8 cellular contexts compared by ENCODE assay signal in the genomic region with DNA sequence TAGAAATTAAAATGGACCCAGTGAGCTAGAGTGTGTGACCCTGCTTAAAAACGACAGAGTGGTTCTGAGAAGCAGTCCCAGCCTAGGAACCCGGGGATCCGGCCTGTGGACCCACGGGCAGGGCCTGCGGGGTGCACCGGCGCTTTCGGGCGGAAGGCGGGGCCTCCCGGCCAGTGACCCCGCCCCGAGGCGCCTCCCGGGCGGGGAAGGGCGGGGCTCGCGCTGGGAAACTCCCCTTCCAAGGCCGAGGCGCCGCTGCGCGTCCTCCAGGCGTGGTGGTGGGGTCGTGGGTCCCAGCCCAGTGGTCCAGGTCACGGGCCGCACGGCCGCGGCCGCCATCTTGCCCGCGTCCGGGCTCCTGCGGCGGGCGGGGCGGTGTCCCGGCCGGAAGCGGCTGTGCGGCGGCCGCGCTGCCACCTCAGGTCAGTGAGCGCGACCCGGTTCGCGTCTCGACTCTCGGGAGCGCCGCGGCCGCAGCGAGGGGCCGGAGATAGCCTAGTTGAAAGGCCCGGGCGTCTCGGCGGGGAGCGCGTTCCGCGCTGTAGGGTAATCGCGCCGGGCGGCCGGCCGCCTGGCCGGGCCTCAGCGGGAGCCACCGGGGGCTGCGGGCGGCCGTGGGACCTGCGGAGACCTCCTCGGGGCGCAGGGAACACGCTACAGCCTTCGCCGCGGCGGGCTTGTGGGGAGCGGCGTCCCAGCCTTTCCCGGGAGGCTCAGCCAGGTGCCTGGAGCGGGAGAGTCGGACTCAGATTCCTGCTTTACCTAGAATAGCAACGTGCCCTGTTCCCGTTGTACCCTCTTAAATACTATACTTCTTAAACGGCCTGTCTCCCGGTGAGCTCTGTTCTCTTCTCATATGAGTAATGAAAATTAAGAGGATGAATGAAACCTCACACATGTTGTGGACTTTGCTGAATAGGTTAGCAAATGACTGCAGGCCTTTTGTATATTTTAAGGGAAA.
DNase-seq lines count a peak whose midpoint lies in the region; ATAC-seq and TF ChIP-seq lines count a peak whose summit lies in the region.

A gene (plus strand): TSS at position 234 of the 961 bp plus-strand sequence. CDS start 5,592 bp downstream, outside the sequence.

- DNase-seq in GM13976 (ENCODE audit: low spot score) (peak; percentile 96), NB4 (ENCODE audit: low read depth) (peak; percentile 92), T1000 (lab: John Stamatoyannopoulos, UW) (peak; percentile 71), astrocyte of the cerebellum (ENCODE audit: low read depth) (peak; percentile 28), hepatic stellate cell (ENCODE audit: low spot score) (peak; percentile 84), retina (peak; percentile 86), NCI-H187 treated with DMSO at 0.1 percent for 48 hours (lab: John Stamatoyannopoulos, UW) (no peak)

- peak; percentile 87 for TF ChIP-seq POLR2A in NB4 (IDR thresholded peaks at IDR 0.05; ENCODE audit: extremely low read depth, insufficient read length)

- in situ Hi-C loops in GM13976 (cut with MboI; ENCODE audit: low sequenced_read_pairs, unreplicated experiment), result no loop called here
- in situ Hi-C loops in astrocyte of the cerebellum (cut with HindIII; ENCODE audit: low sequenced_read_pairs), result no loop called here

- TF ChIP-seq CTCF in GM13976 (IDR thresholded peaks at IDR 0.05; ENCODE audit: borderline replicate concordance, control extremely low read depth, extremely low read depth, insufficient read depth, missing control alignments) (no peak), NB4 (IDR thresholded peaks at IDR 0.05; ENCODE audit: low read depth, low read length) (no peak), astrocyte of the cerebellum (IDR thresholded peaks at IDR 0.05; ENCODE audit: low read depth, low read length, missing control alignments) (no peak)

- H3K4me3 ChIP-seq in NB4 (ENCODE audit: low read depth, low read length) (peak within 1 kb of the TSS; percentile 91), astrocyte of the cerebellum (ENCODE audit: low read depth, low read length) (peak within 1 kb of the TSS; percentile 62)

- peak; percentile 75 for ATAC-seq in HG02571 (IDR thresholded peaks at IDR 0.05; ENCODE audit: unreplicated experiment)
